Comparison of ENCODE assay signal across 11 cellular contexts in the genomic region with DNA sequence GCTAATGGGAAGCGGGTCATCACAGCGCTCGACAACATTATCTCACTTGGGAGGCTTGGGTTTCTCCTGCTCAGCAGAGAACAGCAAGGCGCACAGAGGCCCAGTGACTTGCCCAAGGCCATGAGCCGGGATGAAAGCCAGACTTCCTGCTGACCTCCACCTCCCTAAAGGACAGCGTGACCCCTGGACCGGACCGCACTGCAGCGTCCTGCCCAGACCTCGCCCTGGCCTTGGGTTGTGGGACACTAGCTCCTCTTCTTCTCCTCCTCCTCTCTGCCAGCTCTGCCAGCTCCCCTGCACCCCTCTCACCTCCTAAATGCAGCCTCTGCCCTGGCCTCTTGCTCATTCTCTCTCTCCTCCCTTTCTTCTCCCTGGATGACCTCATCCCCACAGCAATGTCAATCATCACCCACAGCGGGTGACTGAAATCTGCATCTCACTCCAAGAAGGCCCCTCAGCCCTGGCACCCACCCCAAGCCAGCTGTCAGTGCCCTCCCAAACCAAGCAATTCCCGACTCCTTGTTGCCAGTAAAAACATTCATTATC. TPM values are rescaled to one million over a fixed set of nuclear protein-coding genes. Genes with fewer than 3 reads are reported as not detected.
DNase-seq lines count a peak whose midpoint lies in the region; ATAC-seq and TF ChIP-seq lines count a peak whose summit lies in the region.
"Had no signal": no experiment of that assay in that cellular context is flagged by ENCODE, and none has a peak within 500 bp of the region (broad histone marks: within the 10 kb centered on the region; RNA-seq: fewer than 3 reads in every experiment).

No MANE protein-coding gene starts in this region.

- no peak for TF ChIP-seq CTCF in ovary (IDR thresholded peaks at IDR 0.05)

- no peak for ATAC-seq in effector memory CD8-positive, alpha-beta T cell (replicated peaks)

- intact Hi-C loops in activated CD4-positive, alpha-beta memory T cell treated with anti-CD3 and anti-CD28 coated beads for 36 hours (cut with micrococcal nuclease) = no loop called here
- intact Hi-C loops in ovary (cut with DNase I) = loop anchor here in 1 of 4 donors (5.0 kb wide), 1 partner anchor 148 kb away; a partner anchor contains a TSS

- CTCF ChIA-PET in activated CD4-positive, alpha-beta memory T cell treated with anti-CD3 and anti-CD28 coated beads for 36 hours (lab: Charles Lee) = interaction anchor here (2.9 kb wide), 1 partner anchor 21 kb away, joined by 20 read pairs; no protein-coding TSS in a partner anchor
- CTCF ChIA-PET in activated CD4-positive, alpha-beta memory T cell treated with anti-CD3 and anti-CD28 coated beads, Interleukin-2, amount 10 ng/mL, durations not matched to agents 7 days and 5 days (lab: Charles Lee) = interaction anchor here (0.9 to 1.7 kb wide), 2 partner anchors 20 to 268 kb away, joined by 4 to 6 read pairs; no protein-coding TSS in a partner anchor

- H3K9me3 ChIP-seq in ovary = no peaks in the 10 kb centered on the region
- H3K9me3 ChIP-seq: SJSA1 had no signal

- peaks cover 16% of the 10 kb centered on the region for H3K4me1 Mint-ChIP-seq in activated CD4-positive, alpha-beta memory T cell treated with anti-CD3 and anti-CD28 coated beads for 36 hours (ENCODE audit: low read depth)
- peaks cover 6% of the 10 kb centered on the region for H3K4me1 Mint-ChIP-seq in activated CD4-positive, alpha-beta memory T cell treated with anti-CD3 and anti-CD28 coated beads, Interleukin-2, amount 10 ng/mL, durations not matched to agents 7 days and 5 days
- peaks cover 14 to 44% of the 10 kb centered on the region in 2 donors for H3K4me1 Mint-ChIP-seq in effector memory CD8-positive, alpha-beta T cell (ENCODE audit: low read depth in 2 of 2)

- peaks cover 61% of the 10 kb centered on the region for H3K36me3 Mint-ChIP-seq in activated CD4-positive, alpha-beta memory T cell treated with anti-CD3 and anti-CD28 coated beads for 36 hours
- peaks cover 89% of the 10 kb centered on the region for H3K36me3 Mint-ChIP-seq in activated CD4-positive, alpha-beta memory T cell treated with anti-CD3 and anti-CD28 coated beads, Interleukin-2, amount 10 ng/mL, durations not matched to agents 7 days and 5 days (ENCODE audit: low read depth)
- H3K36me3 Mint-ChIP-seq in effector memory CD8-positive, alpha-beta T cell (ENCODE audit: insufficient read depth) = peaks cover 99% of the 10 kb centered on the region

- H3K4me3 ChIP-seq in ovary = no peak overlapping the region
- H3K4me3 ChIP-seq: SJSA1 had no signal

- H3K27me3 ChIP-seq in ovary = no peaks in the 10 kb centered on the region
- H3K27me3 ChIP-seq: SJSA1 had no signal

- 16 to 29% (median 24%) methylated on average over 12 of the region's 12 CpGs for WGBS in ovary, 3 donors

- TF ChIP-seq EP300 in ovary (IDR thresholded peaks at IDR 0.05) = no peak

- H3K4me3 Mint-ChIP-seq in activated CD4-positive, alpha-beta memory T cell treated with anti-CD3 and anti-CD28 coated beads for 36 hours = no peak overlapping the region
- H3K4me3 Mint-ChIP-seq in activated CD4-positive, alpha-beta memory T cell treated with anti-CD3 and anti-CD28 coated beads, Interleukin-2, amount 10 ng/mL, durations not matched to agents 7 days and 5 days = no peak overlapping the region
- H3K4me3 Mint-ChIP-seq in effector memory CD8-positive, alpha-beta T cell = peak overlapping the region in 1 of 2 donors; percentile 67

- peak overlapping the region; percentile 34 to 47 for H3K27ac ChIP-seq in ovary
- H3K27ac ChIP-seq: SJSA1 had no signal

- H3K27me3 Mint-ChIP-seq in activated CD4-positive, alpha-beta memory T cell treated with anti-CD3 and anti-CD28 coated beads for 36 hours = no peaks in the 10 kb centered on the region
- H3K27me3 Mint-ChIP-seq in activated CD4-positive, alpha-beta memory T cell treated with anti-CD3 and anti-CD28 coated beads, Interleukin-2, amount 10 ng/mL, durations not matched to agents 7 days and 5 days = no peaks in the 10 kb centered on the region
- no peaks in the 10 kb centered on the region for H3K27me3 Mint-ChIP-seq in effector memory CD8-positive, alpha-beta T cell

- POLR2A ChIA-PET in activated CD4-positive, alpha-beta memory T cell treated with anti-CD3 and anti-CD28 coated beads for 36 hours (lab: Charles Lee) = interaction anchor here (1.3 kb wide), 1 partner anchor 9 kb away, joined by 5 read pairs; no protein-coding TSS in a partner anchor
- POLR2A ChIA-PET in activated CD4-positive, alpha-beta memory T cell treated with anti-CD3 and anti-CD28 coated beads, Interleukin-2, amount 10 ng/mL, durations not matched to agents 7 days and 5 days (lab: Charles Lee) = interaction anchor here (0.9 to 1.6 kb wide), 4 partner anchors 8 to 147 kb away, joined by 3 to 5 read pairs (median 4); a partner anchor contains a TSS

- DNase-seq in activated CD4-positive, alpha-beta memory T cell treated with anti-CD3 and anti-CD28 coated beads for 36 hours = no peak
- DNase-seq in activated CD4-positive, alpha-beta memory T cell treated with anti-CD3 and anti-CD28 coated beads, Interleukin-2, amount 10 ng/mL, durations not matched to agents 7 days and 5 days = no peak
- DNase-seq in NCI-H226 = peak; percentile 57
- no peak for DNase-seq in effector memory CD8-positive, alpha-beta T cell
- DNase-seq in ovary = peak; percentile 45 to 91 (median 86)
- no peak for DNase-seq in GM19240 (ENCODE audit: insufficient read length, low spot score)
- no peak for DNase-seq in COLO668 (lab: John Stamatoyannopoulos, UW; ENCODE audit: unreplicated experiment)
- no peak for DNase-seq in mesenteric fat pad (ENCODE audit: low spot score)
- DNase-seq: EL, NCI-H345 had no signal

- TF ChIP-seq POLR2A in ovary (IDR thresholded peaks at IDR 0.05) = no peak

- no peaks in the 10 kb centered on the region for H3K9me3 Mint-ChIP-seq in activated CD4-positive, alpha-beta memory T cell treated with anti-CD3 and anti-CD28 coated beads for 36 hours
- H3K9me3 Mint-ChIP-seq in activated CD4-positive, alpha-beta memory T cell treated with anti-CD3 and anti-CD28 coated beads, Interleukin-2, amount 10 ng/mL, durations not matched to agents 7 days and 5 days = no peaks in the 10 kb centered on the region
- no peaks in the 10 kb centered on the region for H3K9me3 Mint-ChIP-seq in effector memory CD8-positive, alpha-beta T cell

- peaks cover 23% of the 10 kb centered on the region for H3K4me1 ChIP-seq in ovary (ENCODE audit: insufficient read depth)
- H3K4me1 ChIP-seq: SJSA1 had no signal

- H3K36me3 ChIP-seq in ovary = no peaks in the 10 kb centered on the region
- H3K36me3 ChIP-seq: SJSA1 had no signal

- peak overlapping the region; percentile 53 for H3K27ac Mint-ChIP-seq in activated CD4-positive, alpha-beta memory T cell treated with anti-CD3 and anti-CD28 coated beads for 36 hours
- no peak overlapping the region for H3K27ac Mint-ChIP-seq in activated CD4-positive, alpha-beta memory T cell treated with anti-CD3 and anti-CD28 coated beads, Interleukin-2, amount 10 ng/mL, durations not matched to agents 7 days and 5 days
- peak overlapping the region; percentile 68 to 99 for H3K27ac Mint-ChIP-seq in effector memory CD8-positive, alpha-beta T cell

RNA-seq across cellular contexts. Expression of a gene that starts 19.4 kb away (rescaled TPM):
- 100 to 1,000 TPM; 216 to 218 TPM for total RNA-seq in activated CD4-positive, alpha-beta memory T cell treated with anti-CD3 and anti-CD28 coated beads for 36 hours
- total RNA-seq in activated CD4-positive, alpha-beta memory T cell treated with anti-CD3 and anti-CD28 coated beads, Interleukin-2, amount 10 ng/mL, durations not matched to agents 7 days and 5 days = 100 to 1,000 TPM; 418 to 420 TPM
- total RNA-seq in ovary (10 to 100 TPM in 3 of 7 donors, 1 to 10 TPM in 4; 1.4 to 77.7 (median 8.7) TPM), mesenteric fat pad (5.8 TPM)
- polyA plus RNA-seq in ovary = 10 to 100 TPM in 1 of 2 donors, 1 to 10 TPM in 1; 1.7 to 27.1 TPM
- total RNA-seq: SJSA1 had no signal

Comparison
In these comparisons a context has a peak if more than half of its experiments do, and no peak if none do; other contexts are left out.
1. DNase-seq: peak in NCI-H226 (single experiment) and ovary (5 of 5); none in activated CD4-positive, alpha-beta memory T cell treated with anti-CD3 and anti-CD28 coated beads for 36 hours (single experiment), activated CD4-positive, alpha-beta memory T cell treated with anti-CD3 and anti-CD28 coated beads, Interleukin-2, amount 10 ng/mL, durations not matched to agents 7 days and 5 days (single experiment), effector memory CD8-positive, alpha-beta T cell (0 of 3), GM19240 (single experiment), COLO668 (single experiment) and mesenteric fat pad (single experiment).